Comparison of ENCODE assay signal across 1 cellular context in the genomic region with DNA sequence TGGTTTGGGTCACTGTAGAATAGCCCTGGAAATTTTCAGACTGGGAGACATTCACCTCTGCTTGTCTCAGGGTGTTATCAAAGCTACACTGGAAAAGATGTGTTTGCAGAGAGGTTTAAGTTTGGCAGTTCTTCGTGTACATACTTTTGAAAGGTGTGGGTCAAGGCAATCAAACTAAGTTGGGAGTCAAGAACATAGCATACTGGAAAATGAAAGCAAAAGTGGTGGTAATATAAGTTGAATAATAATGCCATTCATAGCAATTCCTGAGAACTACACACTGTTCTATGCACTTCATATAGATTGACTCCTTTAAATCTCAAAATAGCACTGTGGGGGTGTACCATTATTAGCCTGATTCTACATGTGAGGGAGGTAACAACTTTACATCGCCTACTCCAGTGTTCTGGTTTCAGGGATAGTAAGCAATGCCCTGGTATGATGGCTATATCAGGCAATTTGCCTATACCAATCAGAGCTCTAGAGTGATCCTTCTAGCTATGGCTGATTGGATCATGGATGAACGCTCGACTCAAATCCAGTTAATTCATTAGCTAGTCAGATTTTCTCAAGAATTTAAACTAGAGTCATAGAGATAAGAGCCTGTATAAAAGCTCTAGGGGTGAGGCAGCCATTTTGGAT.
A peak's percentile ranks its signal among the peaks of the same experiment; 100 is the strongest.
TF ChIP-seq lines count a peak whose summit lies in the region.

No MANE protein-coding gene starts in this region.

TF ChIP-seq in GM12878, 131 proteins besides CTCF, POLR2A, EP300 and RAD21:
- TF ChIP-seq DPF2 (IDR thresholded peaks at IDR 0.05) (no peak), YY1 (IDR thresholded peaks at IDR 0.05; ENCODE audit: low read depth, low read length) (0 out of 2 replicates have a peak, but pooled peaks have one; percentile 35)
- TF ChIP-seq, protein P1, sequence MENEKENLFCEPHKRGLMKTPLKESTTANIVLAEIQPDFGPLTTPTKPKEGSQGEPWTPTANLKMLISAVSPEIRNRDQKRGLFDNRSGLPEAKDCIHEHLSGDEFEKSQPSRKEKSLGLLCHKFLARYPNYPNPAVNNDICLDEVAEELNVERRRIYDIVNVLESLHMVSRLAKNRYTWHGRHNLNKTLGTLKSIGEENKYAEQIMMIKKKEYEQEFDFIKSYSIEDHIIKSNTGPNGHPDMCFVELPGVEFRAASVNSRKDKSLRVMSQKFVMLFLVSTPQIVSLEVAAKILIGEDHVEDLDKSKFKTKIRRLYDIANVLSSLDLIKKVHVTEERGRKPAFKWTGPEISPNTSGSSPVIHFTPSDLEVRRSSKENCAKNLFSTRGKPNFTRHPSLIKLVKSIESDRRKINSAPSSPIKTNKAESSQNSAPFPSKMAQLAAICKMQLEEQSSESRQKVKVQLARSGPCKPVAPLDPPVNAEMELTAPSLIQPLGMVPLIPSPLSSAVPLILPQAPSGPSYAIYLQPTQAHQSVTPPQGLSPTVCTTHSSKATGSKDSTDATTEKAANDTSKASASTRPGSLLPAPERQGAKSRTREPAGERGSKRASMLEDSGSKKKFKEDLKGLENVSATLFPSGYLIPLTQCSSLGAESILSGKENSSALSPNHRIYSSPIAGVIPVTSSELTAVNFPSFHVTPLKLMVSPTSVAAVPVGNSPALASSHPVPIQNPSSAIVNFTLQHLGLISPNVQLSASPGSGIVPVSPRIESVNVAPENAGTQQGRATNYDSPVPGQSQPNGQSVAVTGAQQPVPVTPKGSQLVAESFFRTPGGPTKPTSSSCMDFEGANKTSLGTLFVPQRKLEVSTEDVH (IDR thresholded peaks at IDR 0.05; ENCODE audit: low read depth, partially characterized antibody), result no peak
